ENCODE assay signal across 11 cellular contexts in genomic region chr10:86978457-86978856, GRCh38. TPM values are rescaled to one million over a fixed set of nuclear protein-coding genes. Genes with fewer than 3 reads are reported as not detected.
DNase-seq lines count a peak whose midpoint lies in the region; ATAC-seq, FAIRE-seq and TF ChIP-seq lines count a peak whose summit lies in the region.
"Not testable (repeated sequence)": the region's sequence is repeated elsewhere in the genome, so short reads cannot be mapped to it uniquely, and the experiment has no call there.
"Had no signal": no experiment of that assay in that cellular context is flagged by ENCODE, and none has a peak within 500 bp of the region (broad histone marks: within the 10 kb centered on the region; RNA-seq: fewer than 3 reads in every experiment).

No MANE protein-coding gene starts in this region.

- WGBS in K562 (ENCODE audit: insufficient coverage, low coverage, missing lambda C conversion rate): 33% methylated on average over 3 of the region's 3 CpGs
- 25 to 45% (median 40%) methylated on average over 3 of the region's 3 CpGs for WGBS in psoas muscle, 3 donors
- 59 to 61% methylated on average over 3 of the region's 3 CpGs for WGBS in thyroid gland, 2 donors

- H3K4me2 ChIP-seq in K562 (ENCODE audit: insufficient read depth, low read length): not testable (repeated sequence)

- not testable (repeated sequence) for TF ChIP-seq POLR2A in K562 (conservative IDR thresholded peaks at IDR 0.05); thyroid gland (IDR thresholded peaks at IDR 0.05)

- not testable (repeated sequence) for H3K9me3 ChIP-seq in K562 (replicated peaks; ENCODE audit: control insufficient read depth, insufficient read depth, low read depth, low read length); psoas muscle; thyroid gland

- TF ChIP-seq RAD21 in K562 (CRISPR knock-in tag; conservative IDR thresholded peaks at IDR 0.05 in 1 of 2, IDR thresholded peaks at IDR 0.05 in 1 of 2): not testable (repeated sequence)

- intact Hi-C loops in K562 (cut with micrococcal nuclease); thyroid gland (cut with DNase I): not testable (repeated sequence)
- intact Hi-C loops in psoas muscle (cut with DNase I): loop anchor here (10.0 kb wide), 1 partner anchor 116 kb away; the partner anchor contains the start of genes GLUD1 (in 2 of the 2) and SHLD2 (in 2 of the 2)

- H3K9ac ChIP-seq in K562 (ENCODE audit: insufficient read depth in 1 of 2, low read depth in 2 of 2, low read length in 2 of 2): not testable (repeated sequence)

- CTCF ChIA-PET in K562 (lab: Yijun Ruan, JAX; ENCODE audit: low intra/inter-chr PET ratio): not testable (repeated sequence)

- FAIRE-seq in K562 (lab: Jason Lieb, UNC): not testable (repeated sequence)

- not testable (repeated sequence) for TF ChIP-seq EP300 in K562 (IDR thresholded peaks at IDR 0.05; ENCODE audit: low read length)

- not testable (repeated sequence) for H3K27me3 ChIP-seq in K562 (ENCODE audit: control insufficient read depth in 2 of 2, insufficient read depth in 2 of 2, low read length in 2 of 2); psoas muscle (ENCODE audit: insufficient read depth in 3 of 3, low read length in 2 of 3); thyroid gland

- DNase-seq in AG08396 (ENCODE audit: low spot score): peak; percentile 2
- peak; percentile 49 for DNase-seq in M059J (ENCODE audit: low read depth)
- not testable (repeated sequence) for DNase-seq in K562 (ENCODE audit: extremely low read depth in 1 of 4, low spot score in 3 of 4); psoas muscle
- DNase-seq in kidney tubule cell (ENCODE audit: low spot score): peak; percentile 62
- peak; percentile 41 to 49 for DNase-seq in thyroid gland

- H3K79me2 ChIP-seq in K562 (ENCODE audit: control insufficient read depth, insufficient read depth, low read length): not testable (repeated sequence)

- POLR2A ChIA-PET in K562 (lab: Yijun Ruan, JAX): interaction anchor here (1.0 kb wide), 1 partner anchor 9 kb away, joined by 4 read pairs; no protein-coding TSS in a partner anchor

- TF ChIP-seq CTCF in K562 (IDR thresholded peaks at IDR 0.05 in 2 of 3, conservative IDR thresholded peaks at IDR 0.05 in 1 of 3; ENCODE audit: insufficient read depth in 2 of 3, low read depth in 1 of 3, low read length in 3 of 3); psoas muscle (IDR thresholded peaks at IDR 0.05); thyroid gland (IDR thresholded peaks at IDR 0.05): not testable (repeated sequence)

- not testable (repeated sequence) for BruUV-seq in K562 (replicated peaks; lab: Mats Ljungman, UMichigan)

- not testable (repeated sequence) for H3K4me1 ChIP-seq in K562 (replicated peaks in 1 of 2; ENCODE audit: control insufficient read depth in 2 of 2, insufficient read depth in 2 of 2, low read length in 2 of 2)
- H3K4me1 ChIP-seq in psoas muscle: peaks cover 39% of the 10 kb centered on the region
- H3K4me1 ChIP-seq in thyroid gland: peaks cover 6 to 37% of the 10 kb centered on the region in 2 donors

- in situ Hi-C loops in K562 (cut with MboI): not testable (repeated sequence)

- H3K27ac ChIP-seq in K562 (ENCODE audit: extremely low read depth, low read depth, low read length): not testable (repeated sequence)
- peak overlapping the region; percentile 86 for H3K27ac ChIP-seq in psoas muscle
- peak overlapping the region in 2 of 3 donors; percentile 32 to 40 for H3K27ac ChIP-seq in thyroid gland

- H3K4me3 ChIP-seq in K562; psoas muscle; thyroid gland (replicated peaks in 1 of 3): not testable (repeated sequence)

- H3K36me3 ChIP-seq in K562 (ENCODE audit: control insufficient read depth, insufficient read depth, low read length); psoas muscle (ENCODE audit: insufficient read depth in 1 of 2, low read depth in 1 of 2); thyroid gland: not testable (repeated sequence)

- not testable (repeated sequence) for H3K9me1 ChIP-seq in K562 (ENCODE audit: control insufficient read depth, insufficient read depth, low read length)

- not testable (repeated sequence) for H2AFZ ChIP-seq in K562 (ENCODE audit: low read depth, low read length)

- not testable (repeated sequence) for H4K20me1 ChIP-seq in K562 (replicated peaks; ENCODE audit: control insufficient read depth, insufficient read depth, low read length)

- ATAC-seq in K562: not testable (repeated sequence)
- ATAC-seq in esophagus mucosa (peak; percentile 50), psoas muscle (peak in 3 of 4 donors; percentile 24 to 48 (median 28))

RNA-seq across cellular contexts. Expression of gene ADIRF, which starts 10.2 kb away (rescaled TPM):
- 4.2 and 4.7 TPM in 2 replicates for total RNA-seq in M059J (2014; rRNA removed; shearing (Covaris generic))
- total RNA-seq in K562 (2011; cell fraction: chromatin; rRNA removed; ENCODE audit: low replicate concordance): not detected in 2 replicates
- total RNA-seq in K562 (2011; cell fraction: nucleolus; rRNA removed): not detected in 2 replicates
- total RNA-seq in K562 (2011; cell fraction: nucleoplasm; rRNA removed): not detected in 2 replicates
- total RNA-seq in K562 (2014; rRNA removed) (not detected in 2 replicates), K562 (2014; rRNA removed; fragmentation: Illumina TruSeq; extraction: Trizol) (not detected in 2 replicates), K562 (2015; rRNA removed; fragmentation: Illumina TruSeq; extraction: Trizol) (not detected in 2 replicates), K562 (2021) (0.27 TPM in 1 of 2 replicates, not detected in the other), esophagus mucosa (46.1 TPM), psoas muscle (10 to 100 TPM; 19.1 to 37.8 (median 26.7) TPM), thyroid gland (100 to 1,000 TPM in 3 of 4 donors, 10 to 100 TPM in 1; 66.6 to 208 (median 104) TPM)
- polyA plus RNA-seq in K562 (2011; rRNA removed) (not detected in 2 replicates), K562 (2014; fragmentation: Illumina TruSeq; extraction: Trizol) (not detected in 2 replicates), K562 (2014; fragmentation: Nextera tagmentation; extraction: Ambion mirVana) (under 1 TPM in 1 of 2 experiments, not detected in 1; 0.08 TPM), K562 (2014; rRNA removed) (not detected in 2 replicates), psoas muscle (10 to 100 TPM; 34.9 to 69.5 (median 42.5) TPM)
- polyA plus RNA-seq in K562 (2011; cell fraction: cytosol; rRNA removed): not detected in 2 replicates
- polyA plus RNA-seq in K562 (2011; cell fraction: nucleus; rRNA removed): not detected in 2 replicates
- not detected in 2 replicates for polyA plus RNA-seq in K562 (2012)
- polyA minus RNA-seq in K562 (2011; rRNA and poly(A)+ RNA removed): not detected in 2 replicates
- not detected in 2 replicates for polyA minus RNA-seq in K562 (2011; cell fraction: cytosol; rRNA and poly(A)+ RNA removed)
- polyA minus RNA-seq in K562 (2011; cell fraction: nucleus; rRNA and poly(A)+ RNA removed): not detected in 2 replicates
- total RNA-seq: A673, Daoy had no signal
- polyA plus RNA-seq: CD14-positive monocyte had no signal

RNA-seq across cellular contexts. Expression of gene SNCG, which starts 20.1 kb away (rescaled TPM):
- total RNA-seq in M059J (2014; rRNA removed; shearing (Covaris generic)): 3.2 and 5.5 TPM in 2 replicates
- 20.0 and 61.3 TPM in 2 replicates for total RNA-seq in K562 (2011; cell fraction: chromatin; rRNA removed; ENCODE audit: low replicate concordance)
- total RNA-seq in K562 (2011; cell fraction: nucleolus; rRNA removed): 72.0 and 82.9 TPM in 2 replicates
- total RNA-seq in K562 (2011; cell fraction: nucleoplasm; rRNA removed): 49.9 and 55.1 TPM in 2 replicates
- total RNA-seq in K562 (2014; rRNA removed) (135 and 142 TPM in 2 replicates), K562 (2014; rRNA removed; fragmentation: Illumina TruSeq; extraction: Trizol) (16.7 and 27.3 TPM in 2 replicates), K562 (2015; rRNA removed; fragmentation: Illumina TruSeq; extraction: Trizol) (104 TPM in 2 replicates), K562 (2021) (86.6 and 93.6 TPM in 2 replicates), esophagus mucosa (8.2 TPM), psoas muscle (10 to 100 TPM in 1 of 4 donors, 1 to 10 TPM in 3; 5.8 to 11.9 (median 9.0) TPM), thyroid gland (10 to 100 TPM; 11.5 to 40.2 (median 23.1) TPM)
- polyA plus RNA-seq in K562 (2011; rRNA removed) (64.0 and 146 TPM in 2 replicates), K562 (2014; fragmentation: Illumina TruSeq; extraction: Trizol) (45.5 and 108 TPM in 2 replicates), K562 (2014; fragmentation: Nextera tagmentation; extraction: Ambion mirVana) (10 to 100 TPM in 1 of 2 experiments, 1 to 10 TPM in 1; 9.8 to 34.3 TPM), K562 (2014; rRNA removed) (132 and 141 TPM in 2 replicates), psoas muscle (10 to 100 TPM; 11.0 to 21.3 (median 14.8) TPM)
- 66.6 and 210 TPM in 2 replicates for polyA plus RNA-seq in K562 (2011; cell fraction: cytosol; rRNA removed)
- 63.9 and 189 TPM in 2 replicates for polyA plus RNA-seq in K562 (2011; cell fraction: nucleus; rRNA removed)
- polyA plus RNA-seq in K562 (2012): 88.6 and 139 TPM in 2 replicates
- polyA minus RNA-seq in K562 (2011; rRNA and poly(A)+ RNA removed): 22.0 and 71.1 TPM in 2 replicates
- 38.1 and 88.0 TPM in 2 replicates for polyA minus RNA-seq in K562 (2011; cell fraction: cytosol; rRNA and poly(A)+ RNA removed)
- polyA minus RNA-seq in K562 (2011; cell fraction: nucleus; rRNA and poly(A)+ RNA removed): 11.4 and 21.5 TPM in 2 replicates
- total RNA-seq: A673 had no signal
- polyA plus RNA-seq: CD14-positive monocyte had no signal

RNA-seq across cellular contexts. Expression of gene MMRN2, which starts 21.0 kb away (rescaled TPM):
- 0.84 TPM in 1 of 2 replicates, not detected in the other for total RNA-seq in M059J (2014; rRNA removed; shearing (Covaris generic))
- total RNA-seq in K562 (2011; cell fraction: chromatin; rRNA removed; ENCODE audit: low replicate concordance): 1.1 and 2.8 TPM in 2 replicates
- total RNA-seq in K562 (2011; cell fraction: nucleolus; rRNA removed): 2.0 and 2.7 TPM in 2 replicates
- 1.5 and 2.6 TPM in 2 replicates for total RNA-seq in K562 (2011; cell fraction: nucleoplasm; rRNA removed)
- 0.90 and 1.7 TPM in 2 replicates for total RNA-seq in K562 (2014; rRNA removed)
- 0.54 and 0.76 TPM in 2 replicates for total RNA-seq in K562 (2014; rRNA removed; fragmentation: Illumina TruSeq; extraction: Trizol)
- 1.2 and 1.5 TPM in 2 replicates for total RNA-seq in K562 (2015; rRNA removed; fragmentation: Illumina TruSeq; extraction: Trizol)
- 1.3 and 2.0 TPM in 2 replicates for total RNA-seq in K562 (2021)
- polyA plus RNA-seq in K562 (2011; rRNA removed): 0.68 and 1.6 TPM in 2 replicates
- polyA plus RNA-seq in K562 (2011; cell fraction: cytosol; rRNA removed): 0.60 and 1.9 TPM in 2 replicates
- 1.1 and 4.2 TPM in 2 replicates for polyA plus RNA-seq in K562 (2011; cell fraction: nucleus; rRNA removed)
- 0.80 and 0.83 TPM in 2 replicates for polyA plus RNA-seq in K562 (2012)
- 0.73 and 1.4 TPM in 2 replicates for polyA plus RNA-seq in K562 (2014; fragmentation: Illumina TruSeq; extraction: Trizol)
- polyA plus RNA-seq in K562 (2014; fragmentation: Nextera tagmentation; extraction: Ambion mirVana): under 1 TPM; 0.07 to 0.14 TPM
- polyA plus RNA-seq in K562 (2014; rRNA removed): 1.9 and 2.2 TPM in 2 replicates
- 0.84 and 1.3 TPM in 2 replicates for polyA minus RNA-seq in K562 (2011; rRNA and poly(A)+ RNA removed)
- polyA minus RNA-seq in K562 (2011; cell fraction: cytosol; rRNA and poly(A)+ RNA removed): 1.1 and 2.6 TPM in 2 replicates
- 0.54 and 0.56 TPM in 2 replicates for polyA minus RNA-seq in K562 (2011; cell fraction: nucleus; rRNA and poly(A)+ RNA removed)
- 9.0 TPM for total RNA-seq in esophagus mucosa
- 10 to 100 TPM; 16.4 to 29.0 (median 21.3) TPM for total RNA-seq in psoas muscle
- polyA plus RNA-seq in psoas muscle: 10 to 100 TPM; 12.0 to 15.4 (median 15.2) TPM
- 10 to 100 TPM; 23.0 to 45.1 (median 28.4) TPM for total RNA-seq in thyroid gland
- total RNA-seq: A673 had no signal

RNA-seq across cellular contexts. Expression of gene FAM25A, which starts 41.6 kb away (rescaled TPM):
- total RNA-seq in M059J (2014; rRNA removed; shearing (Covaris generic)): not detected in 2 replicates
- total RNA-seq in K562 (2011; cell fraction: chromatin; rRNA removed; ENCODE audit: low replicate concordance): not detected in 2 replicates
- not detected in 2 replicates for total RNA-seq in K562 (2011; cell fraction: nucleolus; rRNA removed)
- total RNA-seq in K562 (2011; cell fraction: nucleoplasm; rRNA removed): not detected in 2 replicates
- total RNA-seq in K562 (2014; rRNA removed) (not detected in 2 replicates), K562 (2014; rRNA removed; fragmentation: Illumina TruSeq; extraction: Trizol) (not detected in 2 replicates), K562 (2015; rRNA removed; fragmentation: Illumina TruSeq; extraction: Trizol) (not detected in 2 replicates), K562 (2021) (not detected in 2 replicates), esophagus mucosa (29.4 TPM), psoas muscle (not detected), thyroid gland (not detected)
- polyA plus RNA-seq in K562 (2011; rRNA removed) (not detected in 2 replicates), K562 (2014; fragmentation: Illumina TruSeq; extraction: Trizol) (not detected in 2 replicates), K562 (2014; fragmentation: Nextera tagmentation; extraction: Ambion mirVana) (not detected), K562 (2014; rRNA removed) (not detected in 2 replicates), psoas muscle (under 1 TPM in 1 of 3 donors, not detected in 2; 0.82 TPM)
- polyA plus RNA-seq in K562 (2011; cell fraction: cytosol; rRNA removed): not detected in 2 replicates
- not detected in 2 replicates for polyA plus RNA-seq in K562 (2011; cell fraction: nucleus; rRNA removed)
- not detected in 2 replicates for polyA plus RNA-seq in K562 (2012)
- not detected in 2 replicates for polyA minus RNA-seq in K562 (2011; rRNA and poly(A)+ RNA removed)
- polyA minus RNA-seq in K562 (2011; cell fraction: cytosol; rRNA and poly(A)+ RNA removed): not detected in 2 replicates
- not detected in 2 replicates for polyA minus RNA-seq in K562 (2011; cell fraction: nucleus; rRNA and poly(A)+ RNA removed)
- total RNA-seq: A673, Daoy, RPMI7951 had no signal
- polyA plus RNA-seq: CD14-positive monocyte had no signal
